ENCODE assay signal across 8 cellular contexts in genomic region chrX:41923257-41923924, GRCh38. TPM values are rescaled to one million over a fixed set of nuclear protein-coding genes. Genes with fewer than 3 reads are reported as not detected.
DNase-seq lines count a peak whose midpoint lies in the region; ATAC-seq and TF ChIP-seq lines count a peak whose summit lies in the region.

Gene CASK (minus strand): TSS chrX:41923554. CDS start chrX:41922988, 566 bp downstream.

- no peaks in the 10 kb centered on the region for H3K36me3 ChIP-seq in BLaER1 treated with 17β-estradiol and CSF1 and Interleukin-3, amounts not matched to agents 10 nM and 100 nM

- peak within 1 kb of the TSS; percentile 92 for H3K27ac Mint-ChIP-seq in activated CD4-positive, alpha-beta T cell treated with anti-CD3 and anti-CD28 coated beads, Interleukin-2, amount 10 ng/mL, durations not matched to agents 7 days and 5 days

- peaks cover 76 to 90% (median 87%) of the 10 kb centered on the region in 11 experiments for H3K27me3 ChIP-seq in BLaER1 treated with 17β-estradiol and CSF1 and Interleukin-3, amounts not matched to agents 10 nM and 100 nM

- peak within 1 kb of the TSS; percentile 81 to 91 (median 86) for H3K9ac ChIP-seq in BLaER1 treated with 17β-estradiol and CSF1 and Interleukin-3, amounts not matched to agents 10 nM and 100 nM

- H3K4me2 ChIP-seq in BLaER1 treated with 17β-estradiol and CSF1 and Interleukin-3, amounts not matched to agents 10 nM and 100 nM, result peak within 1 kb of the TSS; percentile 62 to 82 (median 77)

- peaks cover 0 to 30% (median 0%) of the 10 kb centered on the region in 11 experiments; a peak in 8 of 22 replicates for H4K20me1 ChIP-seq in BLaER1 treated with 17β-estradiol and CSF1 and Interleukin-3, amounts not matched to agents 10 nM and 100 nM

- peaks cover 22% of the 10 kb centered on the region for H3K4me1 Mint-ChIP-seq in activated CD4-positive, alpha-beta T cell treated with anti-CD3 and anti-CD28 coated beads, Interleukin-2, amount 10 ng/mL, durations not matched to agents 7 days and 5 days

- DNase-seq in NCI-H69 (lab: John Stamatoyannopoulos, UW), result peak; percentile 94
- peak; percentile 89 for DNase-seq in activated CD4-positive, alpha-beta T cell treated with anti-CD3 and anti-CD28 coated beads, Interleukin-2, amount 10 ng/mL, durations not matched to agents 7 days and 5 days
- DNase-seq in coronary artery (ENCODE audit: low spot score), result peak; percentile 89
- DNase-seq in left lobe of liver (ENCODE audit: low spot score), result peak; percentile 94
- peak; percentile 88 for DNase-seq in stimulated activated CD4-positive, alpha-beta T cell treated with anti-CD3 and anti-CD28 coated beads, Interleukin-1b, Interleukin-23, amount 100 ng/mL, for 48 hours

- no peaks in the 10 kb centered on the region for H3K9me3 Mint-ChIP-seq in activated CD4-positive, alpha-beta T cell treated with anti-CD3 and anti-CD28 coated beads, Interleukin-2, amount 10 ng/mL, durations not matched to agents 7 days and 5 days

- POLR2A ChIA-PET in activated CD4-positive, alpha-beta T cell treated with anti-CD3 and anti-CD28 coated beads, Interleukin-2, amount 10 ng/mL, durations not matched to agents 7 days and 5 days (lab: Charles Lee), result no interaction called here

- TF ChIP-seq CTCF in coronary artery (IDR thresholded peaks at IDR 0.05), result no peak

- no peaks in the 10 kb centered on the region for H3K27me3 Mint-ChIP-seq in activated CD4-positive, alpha-beta T cell treated with anti-CD3 and anti-CD28 coated beads, Interleukin-2, amount 10 ng/mL, durations not matched to agents 7 days and 5 days

- H3K36me3 Mint-ChIP-seq in activated CD4-positive, alpha-beta T cell treated with anti-CD3 and anti-CD28 coated beads, Interleukin-2, amount 10 ng/mL, durations not matched to agents 7 days and 5 days (ENCODE audit: low read depth), result peaks cover 8% of the 10 kb centered on the region

- H3K4me3 ChIP-seq in BLaER1 treated with 17β-estradiol and CSF1 and Interleukin-3, amounts not matched to agents 10 nM and 100 nM, result peak within 1 kb of the TSS; percentile 66 to 82 (median 74)
- H3K4me3 ChIP-seq in coronary artery, result peak within 1 kb of the TSS; percentile 81

- peak within 1 kb of the TSS; percentile 89 for H3K4me3 Mint-ChIP-seq in activated CD4-positive, alpha-beta T cell treated with anti-CD3 and anti-CD28 coated beads, Interleukin-2, amount 10 ng/mL, durations not matched to agents 7 days and 5 days

- H3K4me1 ChIP-seq in BLaER1 treated with 17β-estradiol and CSF1 and Interleukin-3, amounts not matched to agents 10 nM and 100 nM, result peaks cover 0 to 10% (median 0%) of the 10 kb centered on the region in 10 experiments; a peak in 1 of 20 replicates

- peaks cover 0 to 8% (median 5%) of the 10 kb centered on the region in 11 experiments; a peak in 7 of 22 replicates for H3K9me3 ChIP-seq in BLaER1 treated with 17β-estradiol and CSF1 and Interleukin-3, amounts not matched to agents 10 nM and 100 nM (replicated peaks in 1 of 11)

- peak within 1 kb of the TSS; percentile 66 to 89 (median 84); a peak in 21 of 22 replicates for H3K27ac ChIP-seq in BLaER1 treated with 17β-estradiol and CSF1 and Interleukin-3, amounts not matched to agents 10 nM and 100 nM
- H3K27ac ChIP-seq in coronary artery, result peak within 1 kb of the TSS; percentile 65 to 93

- CTCF ChIA-PET in activated CD4-positive, alpha-beta T cell treated with anti-CD3 and anti-CD28 coated beads, Interleukin-2, amount 10 ng/mL, durations not matched to agents 7 days and 5 days (lab: Charles Lee), result interaction anchor here (0.6 to 0.8 kb wide), 2 partner anchors 9 to 39 kb away, joined by 3 read pairs; no protein-coding TSS in a partner anchor

- ATAC-seq in GM19395 (IDR thresholded peaks at IDR 0.05; ENCODE audit: unreplicated experiment) (peak; percentile 69), HG03521 (IDR thresholded peaks at IDR 0.05; ENCODE audit: unreplicated experiment) (peak; percentile 81), left lobe of liver (peak; percentile 95)

RNA-seq across cellular contexts. Expression of gene CASK, which starts in this region (rescaled TPM):
- total RNA-seq in activated CD4-positive, alpha-beta T cell treated with anti-CD3 and anti-CD28 coated beads, Interleukin-2, amount 10 ng/mL, durations not matched to agents 7 days and 5 days, result 10 to 100 TPM; 30.8 to 32.4 TPM
- total RNA-seq in left lobe of liver, result 13.8 TPM

Comparison
In these comparisons a context has a peak if more than half of its experiments do, and no peak if none do; other contexts are left out.
1. Peak in every context shown above with its lines: DNase-seq, ATAC-seq, H3K4me3 ChIP-seq and H3K27ac ChIP-seq.